8 cellular contexts compared by ENCODE assay signal in the genomic region with DNA sequence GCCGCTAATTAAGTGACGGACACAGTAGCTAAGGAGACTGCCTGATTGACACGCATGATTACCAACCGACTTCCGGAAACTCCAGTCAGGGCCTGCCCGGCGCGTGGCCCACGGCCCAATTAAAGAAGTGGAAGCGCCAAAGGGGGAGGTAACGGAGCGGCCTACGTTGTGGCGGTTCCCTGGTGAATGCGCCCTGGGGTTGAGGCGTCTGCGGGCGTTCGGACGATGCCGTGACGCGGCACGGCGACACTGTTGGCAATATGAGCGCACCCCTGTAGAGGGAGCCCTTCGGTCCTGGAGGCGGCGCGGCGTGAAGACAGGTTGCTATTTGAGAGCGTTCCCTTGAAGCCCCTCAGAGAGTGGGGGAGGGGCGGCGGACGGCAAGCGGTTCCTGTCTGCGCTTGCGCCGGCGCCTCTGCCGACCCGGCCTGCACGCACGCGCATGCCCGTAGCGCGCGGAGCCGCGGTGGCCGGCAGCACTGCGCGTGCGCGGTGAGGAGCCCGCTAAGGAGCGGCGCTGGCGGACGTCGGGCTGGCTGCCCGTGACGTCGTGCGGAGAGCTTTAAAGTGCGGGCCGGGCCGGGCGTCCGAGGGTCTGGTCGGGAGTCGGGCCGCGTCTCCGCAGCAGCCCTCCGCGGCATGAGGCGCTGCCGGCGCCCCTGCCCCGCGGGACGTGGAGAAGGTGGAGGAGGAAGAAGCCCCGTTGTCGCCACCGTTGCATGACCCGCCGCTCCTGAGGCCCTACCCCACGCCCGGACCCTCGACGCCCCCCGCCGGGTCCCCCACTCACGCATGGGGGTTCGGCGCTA. TPM values are rescaled to one million over a fixed set of nuclear protein-coding genes. Genes with fewer than 3 reads are reported as not detected.
DNase-seq lines count a peak whose midpoint lies in the region; ATAC-seq lines count a peak whose summit lies in the region.

A gene (plus strand): TSS at position 495 of the 809 bp plus-strand sequence. CDS start 416 bp downstream, outside the sequence.

- peak within 1 kb of the TSS; percentile 99 to 100 (median 99) for H3K27ac Mint-ChIP-seq in IgD-negative memory B cell

- peaks cover 35 to 43% (median 39%) of the 10 kb centered on the region in 3 donors for H3K4me1 Mint-ChIP-seq in IgD-negative memory B cell

- H3K4me3 Mint-ChIP-seq in IgD-negative memory B cell, result peak within 1 kb of the TSS; percentile 93 to 100 (median 97)

- H3K36me3 Mint-ChIP-seq in IgD-negative memory B cell, result no peaks in the 10 kb centered on the region

- peak; percentile 58 for DNase-seq in DMS153 treated with DMSO at 0.1 percent for 48 hours (lab: John Stamatoyannopoulos, UW; ENCODE audit: unreplicated experiment)
- peak; percentile 99 for DNase-seq in OCI-M1 (lab: John Stamatoyannopoulos, UW)
- DNase-seq in activated T-cell treated with anti-CD3 and anti-CD28 coated beads for 24 hours (ENCODE audit: low read depth), result peak; percentile 95
- DNase-seq in epidermal melanocyte (ENCODE audit: insufficient read length, low spot score), result peak; percentile 99
- peak; percentile 98 for DNase-seq in middle frontal gyrus (ENCODE audit: extremely low spot score, low spot score)
- peak; percentile 97 to 98 for DNase-seq in stimulated activated CD8-positive, alpha-beta memory T cell treated with anti-CD3 and anti-CD28 coated beads, Interleukin-2, amount 100 ng/mL, for 48 hours (ENCODE audit: low read depth in 2 of 2)

- no peaks in the 10 kb centered on the region for H3K9me3 Mint-ChIP-seq in IgD-negative memory B cell

- no peaks in the 10 kb centered on the region for H3K27me3 Mint-ChIP-seq in IgD-negative memory B cell

- ATAC-seq in GM21529 (IDR thresholded peaks at IDR 0.05; ENCODE audit: unreplicated experiment), result peak; percentile 84

RNA-seq across cellular contexts. Expression of the gene that starts here (rescaled TPM):
- 144 TPM for polyA plus RNA-seq in IgD-negative memory B cell

Comparison
In these comparisons a context has a peak if more than half of its experiments do, and no peak if none do; other contexts are left out.
1. Peak in every context shown above with its lines: DNase-seq and ATAC-seq.